In genomic region chr11:15662285-15662684, GRCh38 we compare ENCODE assay signal across 23 cellular contexts.
DNase-seq lines count a peak whose midpoint lies in the region; ATAC-seq, FAIRE-seq and TF ChIP-seq lines count a peak whose summit lies in the region.
"Had no signal": no experiment of that assay in that cellular context is flagged by ENCODE, and none has a peak within 500 bp of the region (broad histone marks: within the 10 kb centered on the region; RNA-seq: fewer than 3 reads in every experiment).

No MANE protein-coding gene starts in this region.

- dilution Hi-C loops in IMR-90 (cut with HindIII; ENCODE audit: low sequenced_read_pairs, unreplicated experiment), result no loop called here

- TF ChIP-seq CTCF in A549 (IDR thresholded peaks at IDR 0.05), result no peak
- no peak for TF ChIP-seq CTCF in IMR-90 (conservative IDR thresholded peaks at IDR 0.05; ENCODE audit: low read depth, low read length)
- TF ChIP-seq CTCF in bronchial epithelial cell (IDR thresholded peaks at IDR 0.05; ENCODE audit: insufficient read depth, low read length, severe bottlenecking), result no peak
- TF ChIP-seq CTCF in tibial artery (IDR thresholded peaks at IDR 0.05), result no peak
- TF ChIP-seq CTCF in esophagus squamous epithelium (IDR thresholded peaks at IDR 0.05), result no peak

- peak overlapping the region; percentile 38; the same call in 1 of the 2 replicates for H2BK20ac ChIP-seq in IMR-90 (ENCODE audit: low read depth, low read length)

- H3K4me3 ChIP-seq in A549 (no peak overlapping the region), IMR-90 (ENCODE audit: insufficient read depth, low read depth, low read length) (no peak overlapping the region), bronchial epithelial cell (ENCODE audit: low read depth, low read length) (no peak overlapping the region), tibial artery (no peak overlapping the region), esophagus squamous epithelium (no peak overlapping the region)
- H3K4me3 ChIP-seq: BLaER1, HAP-1 had no signal

- H2BK15ac ChIP-seq in IMR-90 (ENCODE audit: low read depth, low read length), result no peak overlapping the region

- TF ChIP-seq RAD21 in A549 (conservative IDR thresholded peaks at IDR 0.05 in 1 of 2, IDR thresholded peaks at IDR 0.05 in 1 of 2) (no peak), IMR-90 (IDR thresholded peaks at IDR 0.05; ENCODE audit: low read length) (no peak)

- H3K4me2 ChIP-seq in A549 (peak overlapping the region; percentile 20; the same call in 1 of the 3 replicates), IMR-90 (ENCODE audit: low read depth, low read length) (no peak overlapping the region)
- H3K4me2 ChIP-seq: BLaER1 had no signal

- H2AK5ac ChIP-seq in IMR-90 (ENCODE audit: low read depth, low read length), result no peak overlapping the region

- TF ChIP-seq POLR2A in A549 (IDR thresholded peaks at IDR 0.05; ENCODE audit: low read length) (no peak), IMR-90 (IDR thresholded peaks at IDR 0.05; ENCODE audit: low read depth, low read length) (no peak), esophagus squamous epithelium (IDR thresholded peaks at IDR 0.05) (no peak)

- intact Hi-C loops in IMR-90 (cut with micrococcal nuclease) (no loop called here), tibial artery (cut with DNase I; ENCODE audit: low total_unique reads) (no loop called here), esophagus squamous epithelium (cut with DNase I) (no loop called here)

- H3K79me1 ChIP-seq in IMR-90 (ENCODE audit: low read depth in 1 of 2, low read length in 2 of 2), result no peaks in the 10 kb centered on the region

- CTCF ChIA-PET in A549 (lab: Yijun Ruan, JAX) (interaction anchor here (2.3 kb wide), 1 partner anchor 12 kb away, joined by 10 read pairs; no protein-coding TSS in a partner anchor), IMR-90 (lab: Yijun Ruan, JAX) (no interaction called here)

- peak overlapping the region in 1 of 2 experiments; percentile 19; a peak in 1 of 4 replicates for H4K8ac ChIP-seq in IMR-90 (ENCODE audit: low read depth in 2 of 2, low read length in 2 of 2)

- no peak overlapping the region for H2AK9ac ChIP-seq in IMR-90 (replicated peaks; ENCODE audit: low read depth, low read length, poor library complexity)

- peak overlapping the region; percentile 64; the same call in 1 of the 2 replicates for H3K14ac ChIP-seq in IMR-90 (replicated peaks; ENCODE audit: low read depth, low read length)

- H3K23ac ChIP-seq in IMR-90 (ENCODE audit: low read depth, low read length), result 0 out of 2 replicates have a peak overlapping the region, but pooled peaks have one; percentile 42

- peak overlapping the region; percentile 72 for H2BK120ac ChIP-seq in IMR-90 (ENCODE audit: low read depth, low read length)

- H3K9ac ChIP-seq in IMR-90 (ENCODE audit: low read depth, low read length), result no peak overlapping the region
- H3K9ac ChIP-seq: BLaER1 had no signal

- in situ Hi-C loops in IMR-90 (cut with MboI; ENCODE audit: low sequenced_read_pairs), result no loop called here

- POLR2A ChIA-PET in A549 (lab: Yijun Ruan, JAX) (no interaction called here), IMR-90 (lab: Charles Lee; ENCODE audit: unreplicated experiment) (interaction anchor here (0.5 to 1.3 kb wide), 2 partner anchors 54 to 945 kb away, joined by 3 read pairs; no protein-coding TSS in a partner anchor)

- H3K27me3 ChIP-seq in IMR-90 (ENCODE audit: control insufficient read depth, insufficient read depth, low read length), result peaks cover 2% of the 10 kb centered on the region; the same call in 1 of the 2 replicates
- H3K27me3 ChIP-seq in bronchial epithelial cell (ENCODE audit: control insufficient read depth, insufficient read depth, low read length), result no peaks in the 10 kb centered on the region
- H3K27me3 ChIP-seq in tibial artery, result no peaks in the 10 kb centered on the region
- H3K27me3 ChIP-seq in esophagus squamous epithelium, result no peaks in the 10 kb centered on the region
- H3K27me3 ChIP-seq: BLaER1 had no signal

- peak in 1 of 2 experiments; percentile 18; a peak in 1 of 6 replicates for ATAC-seq in A549
- ATAC-seq in IMR-90 (ENCODE audit: low read depth), result no peak
- no peak for ATAC-seq in GM18907 (IDR thresholded peaks at IDR 0.05; ENCODE audit: unreplicated experiment)
- ATAC-seq: HepG2 had no signal

- H3K18ac ChIP-seq in IMR-90 (ENCODE audit: low read depth, low read length), result no peak overlapping the region

- H3K27ac ChIP-seq in A549, result peak overlapping the region in 1 of 2 experiments; percentile 41; a peak in 1 of 6 replicates
- no peak overlapping the region for H3K27ac ChIP-seq in IMR-90 (ENCODE audit: insufficient read depth, low read length)
- H3K27ac ChIP-seq in tibial artery, result no peak overlapping the region
- no peak overlapping the region for H3K27ac ChIP-seq in esophagus squamous epithelium
- H3K27ac ChIP-seq: 22Rv1, BLaER1 had no signal

- no peak overlapping the region for H3K56ac ChIP-seq in IMR-90 (ENCODE audit: extremely low read depth, insufficient read depth, low read length)

- WGBS in A549 (ENCODE audit: missing lambda C conversion rate), result 0% methylated on average over 1 of the region's 1 CpG
- WGBS in IMR-90 (ENCODE audit: extremely low coverage in 2 of 2, insufficient read length in 1 of 2), 2 experiments, result no CpG with 5 or more reads among the region's 1 CpG
- 40 to 70% methylated on average over 1 of the region's 1 CpG for WGBS in esophagus squamous epithelium, 2 donors

- H3K9me3 ChIP-seq in A549 (peaks cover 6% of the 10 kb centered on the region; the same call in 1 of the 3 replicates), IMR-90 (ENCODE audit: control insufficient read depth, insufficient read depth, low read length) (0 out of 2 replicates have a peak, but pooled peaks cover 3% of the 10 kb centered on the region), tibial artery (no peaks in the 10 kb centered on the region), esophagus squamous epithelium (no peaks in the 10 kb centered on the region)
- H3K9me3 ChIP-seq: BLaER1, HAP-1 had no signal

- H3K36me3 ChIP-seq in IMR-90 (ENCODE audit: control insufficient read depth, insufficient read depth, low read length) (no peaks in the 10 kb centered on the region), bronchial epithelial cell (ENCODE audit: control insufficient read depth, insufficient read depth, low read length) (no peaks in the 10 kb centered on the region), tibial artery (no peaks in the 10 kb centered on the region), esophagus squamous epithelium (no peaks in the 10 kb centered on the region)
- H3K36me3 ChIP-seq: BLaER1, HAP-1 had no signal

- peak in 1 of 2 experiments; percentile 24 for DNase-seq in A549 (ENCODE audit: low read depth in 1 of 2, low spot score in 1 of 2)
- no peak for DNase-seq in IMR-90
- DNase-seq in bronchial epithelial cell (ENCODE audit: low read depth), result peak; percentile 25
- peak; percentile 2 for DNase-seq in mucosa of gallbladder (ENCODE audit: low spot score)
- DNase-seq in tibial artery, result no peak
- DNase-seq in esophagus squamous epithelium (lab: John Stamatoyannopoulos, UW), result no peak
- no peak for DNase-seq in nucleus accumbens (lab: John Stamatoyannopoulos, UW)
- DNase-seq: AML-193; Calu3; CD4-positive, CD25-positive, alpha-beta regulatory T cell; DMS 273 treated with DMSO at 0.1 percent for 48 hours; DMS79 treated with DMSO at 0.1 percent for 48 hours; EL had no signal

- H3K4me1 ChIP-seq in A549, result peaks cover 41% of the 10 kb centered on the region
- peaks cover 7% of the 10 kb centered on the region for H3K4me1 ChIP-seq in IMR-90 (ENCODE audit: control insufficient read depth, insufficient read depth, low read length)
- peaks cover 0 to 20% (median 0%) of the 10 kb centered on the region in 4 donors for H3K4me1 ChIP-seq in tibial artery
- peaks cover 0 to 18% (median 5%) of the 10 kb centered on the region in 3 donors for H3K4me1 ChIP-seq in esophagus squamous epithelium
- H3K4me1 ChIP-seq: HAP-1 had no signal

- H3K9me1 ChIP-seq in IMR-90 (ENCODE audit: insufficient read depth, low read length), result 0 out of 2 replicates have a peak, but pooled peaks cover 10% of the 10 kb centered on the region

- H4K5ac ChIP-seq in IMR-90 (ENCODE audit: low read depth, low read length), result no peak overlapping the region

- H4K20me1 ChIP-seq in IMR-90 (ENCODE audit: insufficient read depth, low read length), result no peaks in the 10 kb centered on the region
- H4K20me1 ChIP-seq: BLaER1 had no signal

- H2BK5ac ChIP-seq in IMR-90 (ENCODE audit: low read depth, low read length, poor library complexity, severe bottlenecking), result no peak overlapping the region

- no peak overlapping the region for H2AFZ ChIP-seq in IMR-90 (replicated peaks; ENCODE audit: low read length, poor library complexity)

- H3K4ac ChIP-seq in IMR-90 (ENCODE audit: low read depth, low read length), result no peak overlapping the region; the same call in 1 of the 2 replicates

- H4K91ac ChIP-seq in IMR-90 (ENCODE audit: insufficient read depth, low read depth, low read length), result no peak overlapping the region

- FAIRE-seq in A549 (lab: Jason Lieb, UNC) (no peak), bronchial epithelial cell (lab: Jason Lieb, UNC) (no peak)
- FAIRE-seq: G401.6, GM12891, GM19239, H1, HepG2, HTR-8/SVneo had no signal

- BruUV-seq in IMR-90 (replicated peaks; lab: Mats Ljungman, UMichigan), result no TSS peak

- no peak for TF ChIP-seq EP300 in A549 (IDR thresholded peaks at IDR 0.05)

TF ChIP-seq in A549, 52 proteins besides CTCF, POLR2A, EP300 and RAD21 (continues in another document):
- TF ChIP-seq MAFK (IDR thresholded peaks at IDR 0.05; ENCODE audit: partially characterized antibody) (no peak), ZC3H11A (IDR thresholded peaks at IDR 0.05) (no peak), NPAS2 (CRISPR knock-in tag; IDR thresholded peaks at IDR 0.05; ENCODE audit: borderline replicate concordance) (no peak), HDAC2 (IDR thresholded peaks at IDR 0.05) (no peak), CBX2 (IDR thresholded peaks at IDR 0.05; ENCODE audit: borderline replicate concordance, low read depth) (no peak), JUNB (IDR thresholded peaks at IDR 0.05) (no peak), SREBF2 (IDR thresholded peaks at IDR 0.05) (no peak), RARB (CRISPR knock-in tag; IDR thresholded peaks at IDR 0.05) (no peak)

TF ChIP-seq in IMR-90, 13 proteins besides CTCF, POLR2A, EP300 and RAD21 (continues in another document):
- TF ChIP-seq BHLHE40 (IDR thresholded peaks at IDR 0.05; ENCODE audit: low read depth, low read length) (no peak), CHD1 (IDR thresholded peaks at IDR 0.05; ENCODE audit: low read depth, low read length) (no peak), ELK1 (IDR thresholded peaks at IDR 0.05; ENCODE audit: borderline replicate concordance, low read depth, low read length) (no peak), NFE2L2 (IDR thresholded peaks at IDR 0.05; ENCODE audit: low read depth, low read length) (no peak)

Comparison
In these comparisons a context has a peak if more than half of its experiments do, and no peak if none do; other contexts are left out.
1. DNase-seq: peak in bronchial epithelial cell (single experiment) and mucosa of gallbladder (single experiment); none in IMR-90 (single experiment), tibial artery (0 of 2), esophagus squamous epithelium (single experiment) and nucleus accumbens (0 of 56).